8 cellular contexts compared by ENCODE assay signal in the genomic region with DNA sequence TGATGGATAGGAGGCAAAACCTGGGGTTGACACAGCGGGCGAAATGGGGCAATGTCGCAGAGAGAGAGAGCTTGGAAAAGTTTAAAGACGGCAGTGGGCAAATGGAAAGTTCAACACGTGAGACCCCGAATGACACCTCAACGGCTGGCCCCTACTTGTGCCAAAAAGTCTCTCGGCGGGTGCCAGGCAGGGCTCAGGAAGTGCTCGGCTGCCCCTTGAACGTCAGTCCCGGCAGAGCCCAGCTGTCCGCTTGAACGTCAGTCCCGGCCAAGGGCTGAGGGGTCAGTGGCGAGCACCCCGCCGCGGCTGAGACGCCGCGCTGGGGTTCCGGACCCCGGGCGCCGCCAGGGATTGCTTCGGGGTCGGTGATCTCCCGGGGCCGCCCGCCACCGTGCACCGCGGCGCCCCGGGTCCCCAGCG. TPM values are rescaled to one million over a fixed set of nuclear protein-coding genes. Genes with fewer than 3 reads are reported as not detected.
DNase-seq lines count a peak whose midpoint lies in the region; ATAC-seq and TF ChIP-seq lines count a peak whose summit lies in the region.

No MANE protein-coding gene starts in this region.

- H3K27ac ChIP-seq in CD4-positive, alpha-beta T cell (ENCODE audit: low read depth, low read length), result peak overlapping the region; percentile 10

- CTCF ChIA-PET in CD4-positive, alpha-beta T cell (lab: Charles Lee), result interaction anchor here (1.1 to 1.2 kb wide), 2 partner anchors 12 to 108 kb away, joined by 3 to 5 read pairs; no protein-coding TSS in a partner anchor

- H3K27me3 ChIP-seq in CD4-positive, alpha-beta T cell (ENCODE audit: control insufficient read depth, insufficient read depth, low read length), result no peaks in the 10 kb centered on the region

- peak in 3 of 10 experiments; percentile 3 to 8 (median 6) for DNase-seq in CD4-positive, alpha-beta T cell
- DNase-seq in GM19240 (ENCODE audit: insufficient read length, low spot score), result peak; percentile 8
- peak; percentile 54 for DNase-seq in activated CD4-positive, CD25-positive, alpha-beta regulatory T cell treated with anti-CD3 and anti-CD28 coated beads, Interleukin-2, amount 50 U/mL, for 72 hours
- DNase-seq in fibroblast of peridontal ligament (ENCODE audit: extremely low read depth), result peak; percentile 43
- peak; percentile 18 for DNase-seq in natural killer cell
- no peak for DNase-seq in SIG-M5 treated with dmso at 0.1 percent for 504 hours (lab: John Stamatoyannopoulos, UW; ENCODE audit: unreplicated experiment)

- no peak for ATAC-seq in CD4-positive, alpha-beta T cell (ENCODE audit: poor library complexity)
- peak; percentile 48 for ATAC-seq in HG03432 (IDR thresholded peaks at IDR 0.05; ENCODE audit: unreplicated experiment)
- ATAC-seq in natural killer cell, result no peak
- no peak for ATAC-seq in GM18502 (IDR thresholded peaks at IDR 0.05; ENCODE audit: poor library complexity, unreplicated experiment)

- H3K9me3 ChIP-seq in CD4-positive, alpha-beta T cell (ENCODE audit: control insufficient read depth, low read length), result no peaks in the 10 kb centered on the region

- peaks cover 15% of the 10 kb centered on the region for H3K36me3 Mint-ChIP-seq in CD4-positive, alpha-beta T cell (ENCODE audit: low read depth)
- peaks cover 6% of the 10 kb centered on the region for H3K36me3 Mint-ChIP-seq in natural killer cell

- no peaks in the 10 kb centered on the region for H3K9me3 Mint-ChIP-seq in CD4-positive, alpha-beta T cell
- no peaks in the 10 kb centered on the region for H3K9me3 Mint-ChIP-seq in natural killer cell

- no peaks in the 10 kb centered on the region for H3K27me3 Mint-ChIP-seq in CD4-positive, alpha-beta T cell
- H3K27me3 Mint-ChIP-seq in natural killer cell (ENCODE audit: low read depth in 2 of 2), result no peaks in the 10 kb centered on the region

- peak overlapping the region; percentile 16 for H3K27ac Mint-ChIP-seq in CD4-positive, alpha-beta T cell
- H3K27ac Mint-ChIP-seq in natural killer cell, result peak overlapping the region; percentile 41 to 82

- POLR2A ChIA-PET in CD4-positive, alpha-beta T cell (lab: Charles Lee), result interaction anchor here (1.0 to 2.5 kb wide), 5 partner anchors 17 to 77 kb away, joined by 3 to 14 read pairs (median 5); partner anchors contain the start of genes ARL6IP5 and TMF1

- intact Hi-C loops in CD4-positive, alpha-beta T cell (cut with DNase I, micrococcal nuclease), result loop anchor here (5.0 to 10.0 kb wide), 3 partner anchors 34 to 292 kb away; partner anchors contain the start of gene TMF1 (in 1 of the 2)
- intact Hi-C loops in natural killer cell (cut with micrococcal nuclease), result no loop called here

- H3K4me1 Mint-ChIP-seq in CD4-positive, alpha-beta T cell (ENCODE audit: low read depth), result peaks cover 34% of the 10 kb centered on the region
- H3K4me1 Mint-ChIP-seq in natural killer cell, result peaks cover 6 to 16% of the 10 kb centered on the region in 2 donors

- H3K4me3 Mint-ChIP-seq in CD4-positive, alpha-beta T cell, result peak overlapping the region; percentile 94
- H3K4me3 Mint-ChIP-seq in natural killer cell, result peak overlapping the region; percentile 92

- TF ChIP-seq CTCF in CD4-positive, alpha-beta T cell (IDR thresholded peaks at IDR 0.05), result no peak
- no peak for TF ChIP-seq CTCF in natural killer cell (IDR thresholded peaks at IDR 0.05)

RNA-seq across cellular contexts. Expression of gene EOGT, which starts 0.6 kb away (rescaled TPM):
- total RNA-seq in CD4-positive, alpha-beta T cell, result 10 to 100 TPM; 13.0 to 13.4 TPM
- 10 to 100 TPM in 2 of 3 donors, 1 to 10 TPM in 1; 8.4 to 11.6 (median 10.8) TPM for total RNA-seq in natural killer cell

RNA-seq across cellular contexts. Expression of gene TMF1, which starts 39.3 kb away (rescaled TPM):
- total RNA-seq in CD4-positive, alpha-beta T cell, result 100 to 1,000 TPM in 1 of 2 experiments, 10 to 100 TPM in 1; 89.0 to 101 TPM
- total RNA-seq in natural killer cell, result 100 to 1,000 TPM in 1 of 3 donors, 10 to 100 TPM in 2; 76.9 to 110 (median 85.5) TPM
